In genomic region chr2:200888719-200889625, GRCh38 we compare ENCODE assay signal across 1 cellular context.
TF ChIP-seq lines count a peak whose summit lies in the region.

TSS of gene NIF3L1 (plus strand) at chr2:200889371. CDS start at chr2:200891944, 2,573 bp downstream.
TSS of gene PPIL3 (minus strand) at chr2:200889077. CDS start at chr2:200887615, 1,462 bp downstream.

TF ChIP-seq in HCT116, 20 proteins besides CTCF, POLR2A, EP300 and RAD21 (continued from another document):
- TF ChIP-seq ZBTB33 (IDR thresholded peaks at IDR 0.05; ENCODE audit: extremely low read depth, insufficient replicate concordance, low read length) (peak; percentile 85), EGR1 (IDR thresholded peaks at IDR 0.05; ENCODE audit: low read depth) (peak; percentile 53), EZH2phosphoT487 (IDR thresholded peaks at IDR 0.05; ENCODE audit: borderline replicate concordance) (no peak), ATF3 (IDR thresholded peaks at IDR 0.05) (no peak), MAX (IDR thresholded peaks at IDR 0.05) (peak; percentile 82), CBX3 (IDR thresholded peaks at IDR 0.05; ENCODE audit: low read depth) (peak; percentile 90), JUND (IDR thresholded peaks at IDR 0.05) (no peak; the same call in 1 of the 2 replicates), SIN3A (IDR thresholded peaks at IDR 0.05; ENCODE audit: low read depth) (peak; percentile 80), ELF1 (IDR thresholded peaks at IDR 0.05; ENCODE audit: borderline replicate concordance, low read depth) (peak; percentile 57; the same call in 1 of the 2 replicates)
